ENCODE assay signal across 1 cellular context in genomic region chr17:74960739-74961342, GRCh38.
TF ChIP-seq lines count a peak whose summit lies in the region.

No MANE protein-coding gene starts in this region.

TF ChIP-seq in K562, 482 proteins besides CTCF, POLR2A, EP300 and RAD21 (continued from another document and continues in another):
- TF ChIP-seq RCOR1 (IDR thresholded peaks at IDR 0.05; ENCODE audit: borderline replicate concordance in 1 of 2, low read depth in 2 of 2, low read length in 2 of 2) (peak in 1 of 2 experiments; percentile 23; a peak in 1 of 4 replicates), MLX (CRISPR knock-in tag; conservative IDR thresholded peaks at IDR 0.05) (0 out of 4 replicates have a peak, but pooled peaks of 1 of the 2 experiments have one; percentile 27), NR2F6 (CRISPR knock-in tag; IDR thresholded peaks at IDR 0.05) (no peak), ZBTB2 (IDR thresholded peaks at IDR 0.05) (peak; percentile 79), MED1 (CRISPR knock-in tag; IDR thresholded peaks at IDR 0.05; ENCODE audit: borderline replicate concordance) (no peak), ZNF318 (IDR thresholded peaks at IDR 0.05; ENCODE audit: borderline replicate concordance in 1 of 2, low read depth in 1 of 2) (peak in 1 of 2 experiments; percentile 86; a peak in 2 of 4 replicates), HES1 (IDR thresholded peaks at IDR 0.05; ENCODE audit: low read depth) (peak; percentile 69; the same call in 1 of the 2 replicates), MTA3 (IDR thresholded peaks at IDR 0.05; ENCODE audit: borderline replicate concordance) (peak; percentile 48; the same call in 1 of the 2 replicates), CREB3 (tag; conservative IDR thresholded peaks at IDR 0.05; ENCODE audit: low read depth) (peak; percentile 90), TSHZ1 (CRISPR knock-in tag; IDR thresholded peaks at IDR 0.05) (no peak), ARID2 (IDR thresholded peaks at IDR 0.05) (0 out of 2 replicates have a peak, but pooled peaks have one; percentile 42), GATAD2A (IDR thresholded peaks at IDR 0.05) (peak; percentile 92), TOE1 (IDR thresholded peaks at IDR 0.05; ENCODE audit: borderline replicate concordance) (peak; percentile 79), TOE1 (CRISPR knock-in tag; IDR thresholded peaks at IDR 0.05; ENCODE audit: borderline replicate concordance, low read depth) (peak; percentile 81; the same call in 1 of the 2 replicates), MXI1 (IDR thresholded peaks at IDR 0.05; ENCODE audit: low read depth, low read length) (0 out of 2 replicates have a peak, but pooled peaks have one; percentile 29), PATZ1 (CRISPR knock-in tag; IDR thresholded peaks at IDR 0.05; ENCODE audit: borderline replicate concordance) (no peak), SOX6 (IDR thresholded peaks at IDR 0.05) (peak; percentile 55), PURB (CRISPR knock-in tag; IDR thresholded peaks at IDR 0.05; ENCODE audit: low read depth) (no peak), NCOA1 (IDR thresholded peaks at IDR 0.05; ENCODE audit: low read depth) (0 out of 2 replicates have a peak, but pooled peaks have one; percentile 17), CREM (IDR thresholded peaks at IDR 0.05; ENCODE audit: low read depth) (peak; percentile 65), NCOA2 (IDR thresholded peaks at IDR 0.05; ENCODE audit: partially characterized antibody in 2 of 2) (no peak), PKNOX1 (IDR thresholded peaks at IDR 0.05) (0 out of 2 replicates have a peak, but pooled peaks have one; percentile 15), PYGO2 (tag; IDR thresholded peaks at IDR 0.05) (no peak), HMGXB4 (CRISPR knock-in tag; IDR thresholded peaks at IDR 0.05) (peak; percentile 83; the same call in 1 of the 2 replicates), DEAF1 (CRISPR knock-in tag; IDR thresholded peaks at IDR 0.05) (peak; percentile 77), ZBED1 (IDR thresholded peaks at IDR 0.05) (no peak), NBN (IDR thresholded peaks at IDR 0.05; ENCODE audit: low read depth) (peak; percentile 89), HNRNPK (IDR thresholded peaks at IDR 0.05; ENCODE audit: low read depth, low read length, poor library complexity, severe bottlenecking) (no peak), TAF7 (tag; IDR thresholded peaks at IDR 0.05) (no peak), HCFC1 (IDR thresholded peaks at IDR 0.05; ENCODE audit: low read depth, low read length) (0 out of 2 replicates have a peak, but pooled peaks have one; percentile 19), MTA1 (IDR thresholded peaks at IDR 0.05; ENCODE audit: borderline replicate concordance) (peak; percentile 82)
